In the genomic region with DNA sequence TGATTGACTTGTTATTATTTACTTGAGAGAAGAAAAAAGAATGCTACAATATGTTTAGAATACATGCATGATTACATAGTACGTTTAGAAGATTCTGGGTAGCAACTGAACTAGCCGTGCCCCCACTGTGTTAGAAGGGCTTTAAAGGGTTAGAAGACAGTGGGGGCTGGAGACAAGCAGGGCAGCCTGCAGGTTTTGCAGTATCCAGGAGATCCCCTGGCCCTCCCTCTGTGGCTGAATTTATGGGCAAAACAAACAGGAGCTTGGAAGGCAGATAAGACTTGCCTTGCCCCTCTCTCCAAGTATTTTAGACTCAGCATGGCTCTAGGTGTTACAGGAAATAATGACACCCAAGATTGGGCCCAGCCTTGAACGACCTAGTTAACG, we compare ENCODE assay signal across 12 cellular contexts.
A peak's percentile ranks its signal among the peaks of the same experiment; 100 is the strongest.
DNase-seq lines count a peak whose midpoint lies in the region; ATAC-seq and TF ChIP-seq lines count a peak whose summit lies in the region.
"Had no signal": no experiment of that assay in that cellular context is flagged by ENCODE, and none has a peak within 500 bp of the region (broad histone marks: within the 10 kb centered on the region; RNA-seq: fewer than 3 reads in every experiment).

No MANE protein-coding gene starts in this region.

- H2AFZ ChIP-seq in Loucy (ENCODE audit: low read length): 0 out of 2 replicates have a peak overlapping the region, but pooled peaks have one; percentile 29

- no peak for ATAC-seq in activated T-cell treated with anti-CD3 and anti-CD28 coated beads, Interleukin-2, amount 50 U/mL, for 72 hours (replicated peaks in 1 of 2)
- no peak for ATAC-seq in stimulated activated effector memory CD8-positive, alpha-beta T cell treated with anti-CD3 and anti-CD28 coated beads, Interleukin-12 subunit alpha, Interleukin-12 subunit beta, amount 100 ng/mL, for 72 hours
- ATAC-seq: GM12878 had no signal

- H3K9me3 ChIP-seq in Loucy (ENCODE audit: insufficient read depth, low read depth, low read length): no peaks in the 10 kb centered on the region

- H3K36me3 Mint-ChIP-seq in activated T-cell treated with anti-CD3 and anti-CD28 coated beads, Interleukin-2, amount 50 U/mL, for 72 hours (ENCODE audit: insufficient read depth in 2 of 2): no peaks in the 10 kb centered on the region
- H3K36me3 Mint-ChIP-seq in activated T-helper 2 cell treated with anti-CD3 and anti-CD28 coated beads, Interferon-gamma antibody, Interleukin-2, Interleukin-4, amounts not matched to agents 10 μg/mL and 5 μg/mL and 100 μg/mL, durations not matched to agents 14 hours and 24 hours and 36 hours (ENCODE audit: low read depth): no peaks in the 10 kb centered on the region
- peaks cover 8% of the 10 kb centered on the region for H3K36me3 Mint-ChIP-seq in stimulated activated effector memory CD8-positive, alpha-beta T cell treated with anti-CD3 and anti-CD28 coated beads, Interleukin-12 subunit alpha, Interleukin-12 subunit beta, amount 100 ng/mL, for 72 hours
- H3K36me3 Mint-ChIP-seq: CD4-positive, alpha-beta memory T cell had no signal

- H3K27me3 ChIP-seq in Loucy (ENCODE audit: insufficient read depth, low read length, poor library complexity, severe bottlenecking): no peaks in the 10 kb centered on the region

- H3K9me3 Mint-ChIP-seq in activated T-cell treated with anti-CD3 and anti-CD28 coated beads, Interleukin-2, amount 50 U/mL, for 72 hours: no peaks in the 10 kb centered on the region
- no peaks in the 10 kb centered on the region for H3K9me3 Mint-ChIP-seq in activated T-helper 2 cell treated with anti-CD3 and anti-CD28 coated beads, Interferon-gamma antibody, Interleukin-2, Interleukin-4, amounts not matched to agents 10 μg/mL and 5 μg/mL and 100 μg/mL, durations not matched to agents 14 hours and 24 hours and 36 hours
- no peaks in the 10 kb centered on the region for H3K9me3 Mint-ChIP-seq in stimulated activated effector memory CD8-positive, alpha-beta T cell treated with anti-CD3 and anti-CD28 coated beads, Interleukin-12 subunit alpha, Interleukin-12 subunit beta, amount 100 ng/mL, for 72 hours
- H3K9me3 Mint-ChIP-seq: CD4-positive, alpha-beta memory T cell had no signal

- no peak for DNase-seq in activated T-cell treated with anti-CD3 and anti-CD28 coated beads, Interleukin-2, amount 50 U/mL, for 72 hours
- DNase-seq in activated T-cell treated with anti-CD3 and anti-CD28 coated beads for 4 hours: no peak
- DNase-seq in activated T-helper 2 cell treated with anti-CD3 and anti-CD28 coated beads, Interferon-gamma antibody, Interleukin-2, Interleukin-4, amounts not matched to agents 10 μg/mL and 5 μg/mL and 100 μg/mL, durations not matched to agents 14 hours and 24 hours and 36 hours (ENCODE audit: low spot score): no peak
- DNase-seq in stimulated activated effector memory CD8-positive, alpha-beta T cell treated with anti-CD3 and anti-CD28 coated beads, Interleukin-12 subunit alpha, Interleukin-12 subunit beta, amount 100 ng/mL, for 72 hours (ENCODE audit: low spot score in 2 of 2): no peak
- DNase-seq in mesenteric fat pad (ENCODE audit: low spot score): no peak
- no peak for DNase-seq in SKM-1 treated with dmso at 0.1 percent for 144 hours (lab: John Stamatoyannopoulos, UW; ENCODE audit: unreplicated experiment)
- DNase-seq: CD4-positive, alpha-beta memory T cell; DMS79; HCEC 1CT had no signal

- H3K27me3 Mint-ChIP-seq in activated T-cell treated with anti-CD3 and anti-CD28 coated beads, Interleukin-2, amount 50 U/mL, for 72 hours (ENCODE audit: low read depth): no peaks in the 10 kb centered on the region
- H3K27me3 Mint-ChIP-seq in activated T-helper 2 cell treated with anti-CD3 and anti-CD28 coated beads, Interferon-gamma antibody, Interleukin-2, Interleukin-4, amounts not matched to agents 10 μg/mL and 5 μg/mL and 100 μg/mL, durations not matched to agents 14 hours and 24 hours and 36 hours (ENCODE audit: low read depth): no peaks in the 10 kb centered on the region
- H3K27me3 Mint-ChIP-seq: B cell; CD4-positive, alpha-beta memory T cell had no signal

- no peaks in the 10 kb centered on the region for H3K9me2 ChIP-seq in Loucy (replicated peaks; ENCODE audit: low read depth, low read length)

- intact Hi-C loops in activated T-helper 2 cell treated with anti-CD3 and anti-CD28 coated beads, Interferon-gamma antibody, Interleukin-2, Interleukin-4, amounts not matched to agents 10 μg/mL and 5 μg/mL and 100 μg/mL, durations not matched to agents 14 hours and 24 hours and 36 hours (cut with micrococcal nuclease): loop anchor here (10.0 kb wide), 1 partner anchor 178 kb away; a partner anchor contains a TSS

- H3K9ac ChIP-seq in Loucy (ENCODE audit: low read depth, low read length, poor library complexity, severe bottlenecking): no peak overlapping the region

- H3K4me3 Mint-ChIP-seq in activated T-cell treated with anti-CD3 and anti-CD28 coated beads, Interleukin-2, amount 50 U/mL, for 72 hours: no peak overlapping the region
- H3K4me3 Mint-ChIP-seq in activated T-helper 2 cell treated with anti-CD3 and anti-CD28 coated beads, Interferon-gamma antibody, Interleukin-2, Interleukin-4, amounts not matched to agents 10 μg/mL and 5 μg/mL and 100 μg/mL, durations not matched to agents 14 hours and 24 hours and 36 hours (ENCODE audit: low read depth): no peak overlapping the region
- no peak overlapping the region for H3K4me3 Mint-ChIP-seq in stimulated activated effector memory CD8-positive, alpha-beta T cell treated with anti-CD3 and anti-CD28 coated beads, Interleukin-12 subunit alpha, Interleukin-12 subunit beta, amount 100 ng/mL, for 72 hours
- H3K4me3 Mint-ChIP-seq: B cell; CD4-positive, alpha-beta memory T cell had no signal

- no peak overlapping the region for H3K4me2 ChIP-seq in Loucy (ENCODE audit: low read depth, low read length, poor library complexity, severe bottlenecking)

- no peaks in the 10 kb centered on the region for H3F3A ChIP-seq in Loucy (ENCODE audit: low read depth)

- peaks cover 38% of the 10 kb centered on the region for H3K4me1 ChIP-seq in Loucy (ENCODE audit: insufficient read depth, low read length, poor library complexity, severe bottlenecking)

- no peak for TF ChIP-seq CTCF in Loucy (conservative IDR thresholded peaks at IDR 0.05; ENCODE audit: low read length)

- no peaks in the 10 kb centered on the region for H4K20me1 ChIP-seq in Loucy (ENCODE audit: insufficient read depth, low read length, poor library complexity, severe bottlenecking)

- no peak overlapping the region for H3K4me3 ChIP-seq in Loucy (ENCODE audit: low read length, poor library complexity, severe bottlenecking)
- H3K4me3 ChIP-seq: GM12878 had no signal

- peak overlapping the region; percentile 55 for H3K27ac Mint-ChIP-seq in activated T-cell treated with anti-CD3 and anti-CD28 coated beads, Interleukin-2, amount 50 U/mL, for 72 hours
- H3K27ac Mint-ChIP-seq in activated T-helper 2 cell treated with anti-CD3 and anti-CD28 coated beads, Interferon-gamma antibody, Interleukin-2, Interleukin-4, amounts not matched to agents 10 μg/mL and 5 μg/mL and 100 μg/mL, durations not matched to agents 14 hours and 24 hours and 36 hours: peak overlapping the region; percentile 85
- peak overlapping the region; percentile 74 for H3K27ac Mint-ChIP-seq in stimulated activated effector memory CD8-positive, alpha-beta T cell treated with anti-CD3 and anti-CD28 coated beads, Interleukin-12 subunit alpha, Interleukin-12 subunit beta, amount 100 ng/mL, for 72 hours
- H3K27ac Mint-ChIP-seq: B cell had no signal

- peaks cover 59% of the 10 kb centered on the region for H3K4me1 Mint-ChIP-seq in activated T-cell treated with anti-CD3 and anti-CD28 coated beads, Interleukin-2, amount 50 U/mL, for 72 hours (ENCODE audit: low read depth)
- peaks cover 59% of the 10 kb centered on the region for H3K4me1 Mint-ChIP-seq in activated T-helper 2 cell treated with anti-CD3 and anti-CD28 coated beads, Interferon-gamma antibody, Interleukin-2, Interleukin-4, amounts not matched to agents 10 μg/mL and 5 μg/mL and 100 μg/mL, durations not matched to agents 14 hours and 24 hours and 36 hours (ENCODE audit: low read depth)
- peaks cover 53% of the 10 kb centered on the region for H3K4me1 Mint-ChIP-seq in stimulated activated effector memory CD8-positive, alpha-beta T cell treated with anti-CD3 and anti-CD28 coated beads, Interleukin-12 subunit alpha, Interleukin-12 subunit beta, amount 100 ng/mL, for 72 hours

- H3K79me2 ChIP-seq in Loucy (ENCODE audit: insufficient read depth, low read length): no peaks in the 10 kb centered on the region

- H3K36me3 ChIP-seq in Loucy (ENCODE audit: insufficient read depth, low read length): no peaks in the 10 kb centered on the region
